Comparison of ENCODE assay signal across 8 cellular contexts in genomic region chrX:130330706-130331105, GRCh38. TPM values are rescaled to one million over a fixed set of nuclear protein-coding genes. Genes with fewer than 3 reads are reported as not detected.
DNase-seq lines count a peak whose midpoint lies in the region; ATAC-seq and TF ChIP-seq lines count a peak whose summit lies in the region.

No MANE protein-coding gene starts in this region.

- no peaks in the 10 kb centered on the region for H3K9me3 Mint-ChIP-seq in natural killer cell treated with Interleukin-12 subunit alpha and Interleukin-12 subunit beta and Interleukin-15 and Interleukin-18, amount 100 ng/mL, for 72 hours

- peak; percentile 64 for TF ChIP-seq CTCF in LNCAP (IDR thresholded peaks at IDR 0.05)

- H3K4me1 Mint-ChIP-seq in natural killer cell treated with Interleukin-12 subunit alpha and Interleukin-12 subunit beta and Interleukin-15 and Interleukin-18, amount 100 ng/mL, for 72 hours (ENCODE audit: low read depth in 2 of 2): no peaks in the 10 kb centered on the region

- ATAC-seq in GM21390 (IDR thresholded peaks at IDR 0.05; ENCODE audit: unreplicated experiment): peak; percentile 88
- ATAC-seq in natural killer cell treated with Interleukin-12 subunit alpha and Interleukin-12 subunit beta and Interleukin-15 and Interleukin-18, amount 100 ng/mL, for 72 hours: no peak

- no peak overlapping the region for H3K4me3 Mint-ChIP-seq in natural killer cell treated with Interleukin-12 subunit alpha and Interleukin-12 subunit beta and Interleukin-15 and Interleukin-18, amount 100 ng/mL, for 72 hours

- no peak overlapping the region for H3K27ac Mint-ChIP-seq in natural killer cell treated with Interleukin-12 subunit alpha and Interleukin-12 subunit beta and Interleukin-15 and Interleukin-18, amount 100 ng/mL, for 72 hours

- peaks cover 19 to 28% of the 10 kb centered on the region in 2 donors for H3K27me3 Mint-ChIP-seq in natural killer cell treated with Interleukin-12 subunit alpha and Interleukin-12 subunit beta and Interleukin-15 and Interleukin-18, amount 100 ng/mL, for 72 hours

- H3K36me3 Mint-ChIP-seq in natural killer cell treated with Interleukin-12 subunit alpha and Interleukin-12 subunit beta and Interleukin-15 and Interleukin-18, amount 100 ng/mL, for 72 hours: no peaks in the 10 kb centered on the region

- DNase-seq in DMS79 (lab: John Stamatoyannopoulos, UW) (peak; percentile 8), RPMI7951 (ENCODE audit: low read depth) (peak; percentile 46), amygdala (lab: John Stamatoyannopoulos, UW) (peak in 33 of 56 donors; percentile 0 to 35 (median 3)), iPS DF 4.7 (ENCODE audit: extremely low read depth, low spot score) (peak; percentile 33)
- peak; percentile 8 to 29 for DNase-seq in stimulated activated CD4-positive, alpha-beta T cell treated with anti-CD3 and anti-CD28 coated beads, Interleukin-2, amount 100 ng/mL, for 48 hours
- DNase-seq in natural killer cell treated with Interleukin-12 subunit alpha and Interleukin-12 subunit beta and Interleukin-15 and Interleukin-18, amount 100 ng/mL, for 72 hours (ENCODE audit: low spot score): no peak

RNA-seq across cellular contexts. Expression of gene SLC25A14, which starts 9.0 kb away (rescaled TPM):
- 13.2 and 14.1 TPM in 2 replicates for total RNA-seq in RPMI7951 (2014; rRNA removed; shearing (Covaris generic))
- total RNA-seq in natural killer cell treated with Interleukin-12 subunit alpha and Interleukin-12 subunit beta and Interleukin-15 and Interleukin-18, amount 100 ng/mL, for 72 hours: 10 to 100 TPM; 11.9 to 12.1 TPM

RNA-seq across cellular contexts. Expression of gene GPR119, which starts 54.8 kb away (rescaled TPM):
- not detected in 2 replicates for total RNA-seq in RPMI7951 (2014; rRNA removed; shearing (Covaris generic))
- not detected for total RNA-seq in natural killer cell treated with Interleukin-12 subunit alpha and Interleukin-12 subunit beta and Interleukin-15 and Interleukin-18, amount 100 ng/mL, for 72 hours
